Comparison of ENCODE assay signal across 8 cellular contexts in genomic region chr10:36725581-36726520, GRCh38.
A peak's percentile ranks its signal among the peaks of the same experiment; 100 is the strongest.
DNase-seq lines count a peak whose midpoint lies in the region; ATAC-seq and TF ChIP-seq lines count a peak whose summit lies in the region.

No MANE protein-coding gene starts in this region.

- peak; percentile 50 to 59 for DNase-seq in Caco-2
- DNase-seq in NB4 (ENCODE audit: low read depth), result peak; percentile 14
- peak; percentile 82 for DNase-seq in WERI-Rb-1
- DNase-seq in iPS DF 4.7 (ENCODE audit: extremely low read depth, low spot score), result peak; percentile 68
- DNase-seq in activated CD4-positive, alpha-beta T cell treated with anti-CD3 and anti-CD28 coated beads, Interleukin-2, amount 50 U/mL, for 1 hour, result no peak
- no peak for DNase-seq in activated CD8-positive, alpha-beta memory T cell treated with anti-CD3 and anti-CD28 coated beads for 24 hours

- no peak overlapping the region for H3K4me3 Mint-ChIP-seq in Caco-2 (ENCODE audit: unreplicated experiment)

- no peaks in the 10 kb centered on the region for H3K36me3 Mint-ChIP-seq in Caco-2 (ENCODE audit: insufficient read depth, unreplicated experiment)

- no peaks in the 10 kb centered on the region for H3K4me1 ChIP-seq in Caco-2

- H3K36me3 ChIP-seq in Caco-2 (ENCODE audit: control insufficient read depth, insufficient read depth, low read length) (no peaks in the 10 kb centered on the region), WERI-Rb-1 (no peaks in the 10 kb centered on the region)

- peak; percentile 46 to 57 for TF ChIP-seq CTCF in Caco-2 (IDR thresholded peaks at IDR 0.05; ENCODE audit: insufficient read depth in 1 of 2, low read depth in 1 of 2, low read length in 1 of 2, severe bottlenecking in 1 of 2, unreplicated experiment in 1 of 2)
- TF ChIP-seq CTCF in NB4 (IDR thresholded peaks at IDR 0.05; ENCODE audit: low read depth, low read length), result no peak
- TF ChIP-seq CTCF in WERI-Rb-1 (IDR thresholded peaks at IDR 0.05; ENCODE audit: low read depth, low read length), result peak; percentile 72

- H3K9me3 Mint-ChIP-seq in Caco-2 (ENCODE audit: unreplicated experiment), result peaks cover 2% of the 10 kb centered on the region

- ATAC-seq in esophagus mucosa, result no peak
- ATAC-seq in HG03457 (IDR thresholded peaks at IDR 0.05; ENCODE audit: unreplicated experiment), result no peak

- H3K9me3 ChIP-seq in Caco-2 (no peaks in the 10 kb centered on the region), WERI-Rb-1 (ENCODE audit: severe bottlenecking) (no peaks in the 10 kb centered on the region)

- H3K4me1 Mint-ChIP-seq in Caco-2 (ENCODE audit: low read depth, unreplicated experiment), result no peaks in the 10 kb centered on the region

- no peak overlapping the region for H3K27ac Mint-ChIP-seq in Caco-2 (ENCODE audit: unreplicated experiment)

- POLR2A ChIA-PET in Caco-2 (lab: Charles Lee), result no interaction called here

- no peak overlapping the region for H3K27ac ChIP-seq in WERI-Rb-1

- TF ChIP-seq POLR2A in NB4 (IDR thresholded peaks at IDR 0.05; ENCODE audit: extremely low read depth, insufficient read length), result no peak

- intact Hi-C loops in Caco-2 (cut with micrococcal nuclease; ENCODE audit: unreplicated experiment), result loop anchor here (1.0 kb wide), 1 partner anchor 1091 kb away; no protein-coding TSS in a partner anchor

- peaks cover 2% of the 10 kb centered on the region for H3K27me3 Mint-ChIP-seq in Caco-2 (ENCODE audit: insufficient read depth, unreplicated experiment)

- H3K4me3 ChIP-seq in Caco-2 (ENCODE audit: low read depth, low read length) (no peak overlapping the region), NB4 (ENCODE audit: low read depth, low read length) (no peak overlapping the region), WERI-Rb-1 (ENCODE audit: low read depth, low read length) (no peak overlapping the region)

- CTCF ChIA-PET in Caco-2 (lab: Charles Lee), result interaction anchor here (0.9 kb wide), 1 partner anchor 1090 kb away, joined by 4 read pairs; no protein-coding TSS in a partner anchor

- H3K27me3 ChIP-seq in Caco-2 (replicated peaks; ENCODE audit: control insufficient read depth, insufficient read depth, low read length) (no peaks in the 10 kb centered on the region), WERI-Rb-1 (ENCODE audit: insufficient read depth, low read depth, severe bottlenecking) (no peaks in the 10 kb centered on the region)

- no TSS peak for BruUV-seq in Caco-2 (replicated peaks; lab: Mats Ljungman, UMichigan)

Comparison
In these comparisons a context has a peak if more than half of its experiments do, and no peak if none do; other contexts are left out.
1. DNase-seq: peak in Caco-2 (2 of 2), NB4 (single experiment), WERI-Rb-1 (single experiment) and iPS DF 4.7 (single experiment); none in activated CD4-positive, alpha-beta T cell treated with anti-CD3 and anti-CD28 coated beads, Interleukin-2, amount 50 U/mL, for 1 hour (single experiment) and activated CD8-positive, alpha-beta memory T cell treated with anti-CD3 and anti-CD28 coated beads for 24 hours (single experiment).